In genomic region chr16:68739964-68740627, GRCh38 we compare ENCODE assay signal across 15 cellular contexts. TPM values are rescaled to one million over a fixed set of nuclear protein-coding genes. Genes with fewer than 3 reads are reported as not detected.
DNase-seq lines count a peak whose midpoint lies in the region; TF ChIP-seq lines count a peak whose summit lies in the region.
"Had no signal": no experiment of that assay in that cellular context is flagged by ENCODE, and none has a peak within 500 bp of the region (broad histone marks: within the 10 kb centered on the region; RNA-seq: fewer than 3 reads in every experiment).

No MANE protein-coding gene starts in this region.

- no peaks in the 10 kb centered on the region; a peak in 2 of 5 replicates for H3K9me3 Mint-ChIP-seq in H9
- H3K9me3 Mint-ChIP-seq: CD8-positive, alpha-beta T cell; dendritic cell treated with granulocyte-macrophage colony-stimulating factor and Interleukin-4, amounts not matched to agents 40 ng/mL and 50 ng/mL, for 4 days had no signal

- H3K79me1 ChIP-seq in H9 (ENCODE audit: insufficient read depth, low read depth, low read length, poor library complexity, severe bottlenecking): no peaks in the 10 kb centered on the region

- H3K4me1 Mint-ChIP-seq in H9: peaks cover 55 to 60% of the 10 kb centered on the region in 2 experiments

- H2BK5ac ChIP-seq in H9 (ENCODE audit: insufficient read length, low read length): no peak overlapping the region

- H4K8ac ChIP-seq in H9 (replicated peaks; ENCODE audit: insufficient read length, low read depth, low read length): no peak overlapping the region

- no peaks in the 10 kb centered on the region for H3K9me3 ChIP-seq in H9 (ENCODE audit: control insufficient read depth, low read depth, low read length)

- H2AFZ ChIP-seq in H9 (ENCODE audit: low read length): no peak overlapping the region

- no peak overlapping the region for H3K14ac ChIP-seq in H9 (ENCODE audit: insufficient read depth, low read length)

- no peak overlapping the region for H3K9ac ChIP-seq in H9 (ENCODE audit: extremely low read depth, insufficient read length, low read length)

- no peak overlapping the region for H3K27ac ChIP-seq in H9 (ENCODE audit: insufficient read length, low read depth, low read length)

- peaks cover 13% of the 10 kb centered on the region; the same call in 1 of the 2 replicates for H3K4me1 ChIP-seq in H9 (ENCODE audit: insufficient read depth, low read length)

- H3K4me3 Mint-ChIP-seq in H9: peak overlapping the region in 1 of 2 experiments; percentile 22; a peak in 2 of 5 replicates
- H3K4me3 Mint-ChIP-seq: activated naive CD8-positive, alpha-beta T cell; CD8-positive, alpha-beta T cell had no signal

- H3K27me3 ChIP-seq in H9 (ENCODE audit: insufficient read depth, low read length): no peaks in the 10 kb centered on the region

- H3K4me2 ChIP-seq in H9 (ENCODE audit: insufficient read depth, insufficient read length, low read length): no peak overlapping the region

- in situ Hi-C loops in SK-MEL-5 (cut with HindIII; ENCODE audit: low pct_unique_long_range_greater_than_20kb, low sequenced_read_pairs): no loop called here

- no peak overlapping the region for H2BK120ac ChIP-seq in H9 (ENCODE audit: low read depth, low read length, poor library complexity, severe bottlenecking)

- H3K27me3 Mint-ChIP-seq in H9 (ENCODE audit: low read depth): peaks cover 2% of the 10 kb centered on the region; the same call in 1 of the 2 replicates

- H3K18ac ChIP-seq in H9 (ENCODE audit: insufficient read length, low read depth, low read length): no peak overlapping the region

- no peak overlapping the region for H3K23ac ChIP-seq in H9 (ENCODE audit: insufficient read length, low read depth, low read length)

- no peaks in the 10 kb centered on the region for H4K20me1 ChIP-seq in H9 (ENCODE audit: control insufficient read depth, insufficient read depth, insufficient read length)

- H3K4me3 ChIP-seq in fibroblast of the aortic adventitia (ENCODE audit: low read depth, low read length): no peak overlapping the region

- no peak overlapping the region for H4K5ac ChIP-seq in H9 (ENCODE audit: insufficient read length, low read depth, low read length)

- H2AK5ac ChIP-seq in H9 (ENCODE audit: insufficient read length, low read length): no peak overlapping the region

- no peak overlapping the region for H3K56ac ChIP-seq in H9 (ENCODE audit: insufficient read length, low read depth, low read length)

- peaks cover 3% of the 10 kb centered on the region; the same call in 1 of the 2 replicates for H3K79me2 ChIP-seq in H9 (ENCODE audit: insufficient read depth, low read length)

- H2BK12ac ChIP-seq in H9 (ENCODE audit: insufficient read length, low read depth, low read length): no peak overlapping the region

- TF ChIP-seq CTCF in H9 (conservative IDR thresholded peaks at IDR 0.05) (no peak), fibroblast of the aortic adventitia (IDR thresholded peaks at IDR 0.05; ENCODE audit: insufficient read depth, low read length) (no peak)

- DNase-seq in H9 (no peak), SK-MEL-5 (ENCODE audit: low read depth, low spot score) (peak; percentile 16), fibroblast of the aortic adventitia (ENCODE audit: low read depth) (peak; percentile 11), renal cortical epithelial cell (ENCODE audit: low read depth) (peak; percentile 81), OCI-M2 (lab: John Stamatoyannopoulos, UW; ENCODE audit: unreplicated experiment) (no peak), GDM1 (lab: John Stamatoyannopoulos, UW) (no peak), NCI-H82 treated with DMSO at 0.1 percent for 48 hours (lab: John Stamatoyannopoulos, UW; ENCODE audit: unreplicated experiment) (no peak), NCI-H1417 (lab: John Stamatoyannopoulos, UW) (no peak)
- DNase-seq: CD8-positive, alpha-beta T cell; NCI-H187 treated with DMSO at 0.1 percent for 48 hours; stimulated activated CD4-positive, alpha-beta T cell treated with anti-CD3 and anti-CD28 coated beads, Interleukin-4, amount 100 ng/mL, for 4 hours had no signal

- H2BK15ac ChIP-seq in H9 (ENCODE audit: low read depth, low read length): no peak overlapping the region

- peaks cover 15% of the 10 kb centered on the region for H3K23me2 ChIP-seq in H9 (ENCODE audit: insufficient read length, low read depth, low read length, poor library complexity, severe bottlenecking)

- H4K91ac ChIP-seq in H9 (ENCODE audit: insufficient read length, low read depth, low read length): no peak overlapping the region

- no peak overlapping the region for H3T11ph ChIP-seq in H9 (ENCODE audit: low read length)

- WGBS in H9 (ENCODE audit: extremely low coverage, insufficient read length, low lambda C conversion rate): no CpG with 5 or more reads among the region's 7 CpGs

- H3K36me3 Mint-ChIP-seq in H9 (ENCODE audit: insufficient read depth in 1 of 3, low read depth in 3 of 3): peaks cover 10 to 22% (median 20%) of the 10 kb centered on the region in 3 experiments
- H3K36me3 Mint-ChIP-seq: activated naive CD8-positive, alpha-beta T cell; CD8-positive, alpha-beta T cell had no signal

- H3K4ac ChIP-seq in H9 (ENCODE audit: low read depth, low read length): no peak overlapping the region

- H3K27ac Mint-ChIP-seq in H9: peak overlapping the region; percentile 13 to 90 (median 81); a peak in 6 of 7 replicates
- H3K27ac Mint-ChIP-seq: activated naive CD8-positive, alpha-beta T cell; CD8-positive, alpha-beta T cell had no signal

- H2BK20ac ChIP-seq in H9 (ENCODE audit: low read depth, low read length, poor library complexity, severe bottlenecking): no peak overlapping the region

RNA-seq across cellular contexts. Expression of gene CDH1, which starts 3.0 kb away (rescaled TPM):
- total RNA-seq in H9 (2021): 202 and 237 TPM in 2 replicates
- total RNA-seq in SK-MEL-5 (2014; rRNA removed; shearing (Covaris generic)): 5.4 and 6.0 TPM in 2 replicates
- 8.2 and 11.9 TPM in 2 replicates for polyA plus RNA-seq in SK-MEL-5 (2015; cell fraction: cytosol; rRNA removed)
- 3.2 and 12.2 TPM in 2 replicates for polyA plus RNA-seq in SK-MEL-5 (2015; cell fraction: nucleus; rRNA removed)
- 2.1 TPM in 1 of 2 replicates, not detected in the other for total RNA-seq in fibroblast of the aortic adventitia (ENCODE audit: low replicate concordance)
- total RNA-seq in renal cortical epithelial cell: 31.4 and 94.8 TPM in 2 replicates
- total RNA-seq: activated CD8-positive, alpha-beta memory T cell treated with anti-CD3 and anti-CD28 coated beads for 36 hours; lung microvascular endothelial cell had no signal

Comparison
In these comparisons a context has a peak if more than half of its experiments do, and no peak if none do; other contexts are left out.
1. DNase-seq: peak in SK-MEL-5 (single experiment), fibroblast of the aortic adventitia (single experiment) and renal cortical epithelial cell (single experiment); none in H9 (single experiment), OCI-M2 (single experiment), GDM1 (single experiment), NCI-H82 treated with DMSO at 0.1 percent for 48 hours (single experiment) and NCI-H1417 (0 of 3).